In genomic region chr3:14426305-14426620, GRCh38 we compare ENCODE assay signal across 1 cellular context.
TF ChIP-seq lines count a peak whose summit lies in the region.

No MANE protein-coding gene starts in this region.

TF ChIP-seq in WTC11, 78 proteins besides CTCF, POLR2A, EP300 and RAD21:
- TF ChIP-seq OVOL2 (CRISPR knock-in tag; IDR thresholded peaks at IDR 0.05; ENCODE audit: borderline replicate concordance): no peak
- no peak for TF ChIP-seq PRDM15 (CRISPR knock-in tag; IDR thresholded peaks at IDR 0.05)
- TF ChIP-seq ZSCAN18 (CRISPR knock-in tag; IDR thresholded peaks at IDR 0.05): no peak
- TF ChIP-seq EMX1 (CRISPR knock-in tag; IDR thresholded peaks at IDR 0.05): no peak
- no peak for TF ChIP-seq E2F5 (CRISPR knock-in tag; IDR thresholded peaks at IDR 0.05)
- no peak for TF ChIP-seq NR1H2 (CRISPR knock-in tag; IDR thresholded peaks at IDR 0.05)
- TF ChIP-seq TCF7 (CRISPR knock-in tag; IDR thresholded peaks at IDR 0.05; ENCODE audit: low read depth): no peak
- no peak for TF ChIP-seq CREM (CRISPR knock-in tag; IDR thresholded peaks at IDR 0.05)
- no peak for TF ChIP-seq SP1 (CRISPR knock-in tag; conservative IDR thresholded peaks at IDR 0.05)
- TF ChIP-seq ZNF121 (CRISPR knock-in tag; IDR thresholded peaks at IDR 0.05): no peak
- no peak for TF ChIP-seq ELF4 (CRISPR knock-in tag; IDR thresholded peaks at IDR 0.05; ENCODE audit: low read depth)
- no peak for TF ChIP-seq ZNF671 (CRISPR knock-in tag; IDR thresholded peaks at IDR 0.05)
- TF ChIP-seq FOXJ3 (CRISPR knock-in tag; IDR thresholded peaks at IDR 0.05; ENCODE audit: borderline replicate concordance): no peak
- TF ChIP-seq NFATC4 (CRISPR knock-in tag; IDR thresholded peaks at IDR 0.05): no peak
- TF ChIP-seq ZNF219 (CRISPR knock-in tag; IDR thresholded peaks at IDR 0.05; ENCODE audit: borderline replicate concordance): no peak
- TF ChIP-seq STAT6 (CRISPR knock-in tag; conservative IDR thresholded peaks at IDR 0.05; ENCODE audit: low read depth): no peak
- no peak for TF ChIP-seq ZNF232 (CRISPR knock-in tag; IDR thresholded peaks at IDR 0.05)
- no peak for TF ChIP-seq FOXP4 (CRISPR knock-in tag; IDR thresholded peaks at IDR 0.05)
- TF ChIP-seq GTF2I (CRISPR knock-in tag; conservative IDR thresholded peaks at IDR 0.05): no peak
- TF ChIP-seq ZNF425 (CRISPR knock-in tag; conservative IDR thresholded peaks at IDR 0.05): no peak
